In the genomic region with DNA sequence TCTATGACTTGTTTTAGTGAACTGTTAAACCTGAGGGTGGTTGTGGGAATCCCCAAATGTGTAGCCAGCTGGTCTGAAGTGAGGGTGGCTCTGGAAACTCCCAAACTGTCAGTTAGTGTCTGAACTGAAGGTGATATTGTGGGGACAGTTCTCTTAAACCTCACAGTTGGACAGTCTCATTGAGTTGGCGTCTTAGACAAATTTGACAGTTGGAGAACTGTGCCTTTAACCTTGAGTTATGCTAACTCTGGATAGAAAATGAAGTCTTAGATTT, we compare ENCODE assay signal across 10 cellular contexts. TPM values are rescaled to one million over a fixed set of nuclear protein-coding genes. Genes with fewer than 3 reads are reported as not detected.
DNase-seq lines count a peak whose midpoint lies in the region; ATAC-seq and TF ChIP-seq lines count a peak whose summit lies in the region.
"Had no signal": no experiment of that assay in that cellular context is flagged by ENCODE, and none has a peak within 500 bp of the region (broad histone marks: within the 10 kb centered on the region; RNA-seq: fewer than 3 reads in every experiment).

No MANE protein-coding gene starts in this region.

- 55 to 74% methylated on average over 1 of the region's 1 CpG for WGBS in lower leg skin, 2 donors

- no peak for TF ChIP-seq CTCF in GM06990 (IDR thresholded peaks at IDR 0.05; ENCODE audit: insufficient read depth, low read length, poor library complexity, severe bottlenecking)
- TF ChIP-seq CTCF in lower leg skin (IDR thresholded peaks at IDR 0.05) = no peak

- H3K4me3 ChIP-seq in GM06990 (replicated peaks; ENCODE audit: low read depth, low read length) (no peak overlapping the region), lower leg skin (ENCODE audit: low read depth, poor library complexity, severe bottlenecking) (no peak overlapping the region)
- H3K4me3 ChIP-seq: skin epidermis had no signal

- H3K27me3 ChIP-seq in GM06990 (replicated peaks; ENCODE audit: control insufficient read depth, insufficient read depth, low read length) = no peaks in the 10 kb centered on the region

- intact Hi-C loops in lower leg skin (cut with DNase I; ENCODE audit: low total_unique reads) = no loop called here

- TF ChIP-seq POLR2A in lower leg skin (IDR thresholded peaks at IDR 0.05) = no peak

- no peaks in the 10 kb centered on the region for H3K36me3 ChIP-seq in GM06990 (ENCODE audit: control insufficient read depth, insufficient read depth, low read length)

- DNase-seq in GM06990 (ENCODE audit: extremely low read depth, insufficient read length) = peak; percentile 37
- no peak for DNase-seq in lower leg skin (ENCODE audit: low spot score in 2 of 2)
- no peak for DNase-seq in SHP77 (lab: John Stamatoyannopoulos, UW)
- no peak for DNase-seq in NCI-H446 (lab: John Stamatoyannopoulos, UW)
- no peak for DNase-seq in NCI-H2171 (lab: John Stamatoyannopoulos, UW)
- DNase-seq: stimulated activated naive CD4-positive, alpha-beta T cell had no signal

- ATAC-seq in GM19351 (IDR thresholded peaks at IDR 0.05; ENCODE audit: unreplicated experiment) = peak; percentile 92
- peak; percentile 98 for ATAC-seq in HG02852 (IDR thresholded peaks at IDR 0.05; ENCODE audit: unreplicated experiment)
- peak; percentile 95 for ATAC-seq in HG03571 (IDR thresholded peaks at IDR 0.05; ENCODE audit: unreplicated experiment)

RNA-seq across cellular contexts. Expression of a gene that starts 20.7 kb away (rescaled TPM):
- total RNA-seq in lower leg skin = 10 to 100 TPM in 2 of 4 donors, 1 to 10 TPM in 2; 5.1 to 13.0 (median 9.1) TPM
